ENCODE assay signal across 7 cellular contexts in genomic region chrX:55716937-55717336, GRCh38. TPM values are rescaled to one million over a fixed set of nuclear protein-coding genes. Genes with fewer than 3 reads are reported as not detected.
DNase-seq lines count a peak whose midpoint lies in the region; ATAC-seq and TF ChIP-seq lines count a peak whose summit lies in the region.

No MANE protein-coding gene starts in this region.

- H3K27ac ChIP-seq in HUES6 (ENCODE audit: low read depth, low read length): no peak overlapping the region

- peaks cover 19% of the 10 kb centered on the region for H3K36me3 ChIP-seq in HUES6 (ENCODE audit: control insufficient read depth, insufficient read depth, low read length)

- no peaks in the 10 kb centered on the region for H3K9me3 Mint-ChIP-seq in activated CD4-positive, alpha-beta memory T cell treated with anti-CD3 and anti-CD28 coated beads for 36 hours
- H3K9me3 Mint-ChIP-seq in glutamatergic neuron (ENCODE audit: unreplicated experiment): peaks cover 1% of the 10 kb centered on the region
- no peaks in the 10 kb centered on the region for H3K9me3 Mint-ChIP-seq in stimulated activated memory B cell treated with anti-CD40 and anti-IgM and Interleukin-4, amounts not matched to agents 10 μg/mL and 1 μg/mL and 100 μg/mL, for 72 hours

- H3K27me3 Mint-ChIP-seq in activated CD4-positive, alpha-beta memory T cell treated with anti-CD3 and anti-CD28 coated beads for 36 hours: no peaks in the 10 kb centered on the region
- H3K27me3 Mint-ChIP-seq in glutamatergic neuron (ENCODE audit: unreplicated experiment): peaks cover 4% of the 10 kb centered on the region
- no peaks in the 10 kb centered on the region for H3K27me3 Mint-ChIP-seq in stimulated activated memory B cell treated with anti-CD40 and anti-IgM and Interleukin-4, amounts not matched to agents 10 μg/mL and 1 μg/mL and 100 μg/mL, for 72 hours

- peaks cover 10% of the 10 kb centered on the region for H3K36me3 Mint-ChIP-seq in activated CD4-positive, alpha-beta memory T cell treated with anti-CD3 and anti-CD28 coated beads for 36 hours
- no peaks in the 10 kb centered on the region for H3K36me3 Mint-ChIP-seq in glutamatergic neuron (ENCODE audit: unreplicated experiment)
- peaks cover 7% of the 10 kb centered on the region for H3K36me3 Mint-ChIP-seq in stimulated activated memory B cell treated with anti-CD40 and anti-IgM and Interleukin-4, amounts not matched to agents 10 μg/mL and 1 μg/mL and 100 μg/mL, for 72 hours

- no peak for DNase-seq in activated CD4-positive, alpha-beta memory T cell treated with anti-CD3 and anti-CD28 coated beads for 36 hours
- DNase-seq in glutamatergic neuron: no peak
- DNase-seq in DMS114 treated with DMSO at 0.1 percent for 48 hours (lab: John Stamatoyannopoulos, UW; ENCODE audit: unreplicated experiment): no peak
- DNase-seq in activated effector memory CD4-positive, alpha-beta T cell treated with Interleukin-2 at 50 U/mL for 16 hours: no peak

- H3K4me3 ChIP-seq in HUES6 (ENCODE audit: low read depth, low read length): peak overlapping the region; percentile 45

- no peak overlapping the region for H3K9ac ChIP-seq in HUES6 (ENCODE audit: low read length)

- CTCF ChIA-PET in activated CD4-positive, alpha-beta memory T cell treated with anti-CD3 and anti-CD28 coated beads for 36 hours (lab: Charles Lee): interaction anchor here (1.0 kb wide), 1 partner anchor 532 kb away, joined by 4 read pairs; no protein-coding TSS in a partner anchor

- H3K4me1 Mint-ChIP-seq in activated CD4-positive, alpha-beta memory T cell treated with anti-CD3 and anti-CD28 coated beads for 36 hours (ENCODE audit: low read depth): peaks cover 30% of the 10 kb centered on the region
- peaks cover 3% of the 10 kb centered on the region for H3K4me1 Mint-ChIP-seq in glutamatergic neuron (ENCODE audit: low read depth, unreplicated experiment)
- H3K4me1 Mint-ChIP-seq in stimulated activated memory B cell treated with anti-CD40 and anti-IgM and Interleukin-4, amounts not matched to agents 10 μg/mL and 1 μg/mL and 100 μg/mL, for 72 hours: peaks cover 18% of the 10 kb centered on the region

- H3K4me1 ChIP-seq in HUES6 (ENCODE audit: control insufficient read depth, insufficient read depth, low read length): no peaks in the 10 kb centered on the region

- H3K4me3 Mint-ChIP-seq in activated CD4-positive, alpha-beta memory T cell treated with anti-CD3 and anti-CD28 coated beads for 36 hours: peak overlapping the region; percentile 83
- peak overlapping the region; percentile 95 for H3K4me3 Mint-ChIP-seq in glutamatergic neuron (ENCODE audit: unreplicated experiment)
- H3K4me3 Mint-ChIP-seq in stimulated activated memory B cell treated with anti-CD40 and anti-IgM and Interleukin-4, amounts not matched to agents 10 μg/mL and 1 μg/mL and 100 μg/mL, for 72 hours: peak overlapping the region; percentile 92

- intact Hi-C loops in activated CD4-positive, alpha-beta memory T cell treated with anti-CD3 and anti-CD28 coated beads for 36 hours (cut with micrococcal nuclease): loop anchor here (1.0 to 10.0 kb wide), 3 partner anchors 191 to 848 kb away; partner anchors contain the start of gene UBQLN2

- H3K27me3 ChIP-seq in HUES6 (ENCODE audit: control insufficient read depth, insufficient read depth, low read length): no peaks in the 10 kb centered on the region

- POLR2A ChIA-PET in activated CD4-positive, alpha-beta memory T cell treated with anti-CD3 and anti-CD28 coated beads for 36 hours (lab: Charles Lee): interaction anchor here (0.6 to 1.3 kb wide), 2 partner anchors 228 to 1972 kb away, joined by 3 read pairs; no protein-coding TSS in a partner anchor

- no peak for ATAC-seq in stimulated activated memory B cell treated with anti-CD40 and anti-IgM and Interleukin-4, amounts not matched to agents 10 μg/mL and 1 μg/mL and 100 μg/mL, for 72 hours
- ATAC-seq in HG02970 (IDR thresholded peaks at IDR 0.05; ENCODE audit: low FRiP score, unreplicated experiment): no peak

- H3K27ac Mint-ChIP-seq in activated CD4-positive, alpha-beta memory T cell treated with anti-CD3 and anti-CD28 coated beads for 36 hours: peak overlapping the region; percentile 87
- no peak overlapping the region for H3K27ac Mint-ChIP-seq in glutamatergic neuron (ENCODE audit: unreplicated experiment)
- peak overlapping the region; percentile 89 for H3K27ac Mint-ChIP-seq in stimulated activated memory B cell treated with anti-CD40 and anti-IgM and Interleukin-4, amounts not matched to agents 10 μg/mL and 1 μg/mL and 100 μg/mL, for 72 hours

- no peak for TF ChIP-seq CTCF in glutamatergic neuron (IDR thresholded peaks at IDR 0.05; ENCODE audit: partially characterized antibody, unreplicated experiment)

- H3K9me3 ChIP-seq in HUES6 (ENCODE audit: control insufficient read depth, insufficient read depth, low read depth, low read length): peaks cover 30% of the 10 kb centered on the region

RNA-seq across cellular contexts. Expression of gene RRAGB, which starts 0.6 kb away (rescaled TPM):
- total RNA-seq in activated CD4-positive, alpha-beta memory T cell treated with anti-CD3 and anti-CD28 coated beads for 36 hours: 1 to 10 TPM; 4.9 to 5.3 TPM
- 29.5 TPM for total RNA-seq in glutamatergic neuron (ENCODE audit: unreplicated experiment)
